Comparison of ENCODE assay signal across 29 cellular contexts in genomic region chr1:232425421-232425820, GRCh38.
"Had no signal": no experiment of that assay in that cellular context is flagged by ENCODE, and none has a peak within 500 bp of the region (broad histone marks: within the 10 kb centered on the region; RNA-seq: fewer than 3 reads in every experiment).

No MANE protein-coding gene starts in this region.

- H3K4me1 ChIP-seq: adrenal gland, body of pancreas had no signal

- H3K27ac ChIP-seq: adrenal gland, body of pancreas, esophagus squamous epithelium had no signal

- H3K4me3 ChIP-seq: adrenal gland, body of pancreas, esophagus squamous epithelium had no signal

- H3K4me3 Mint-ChIP-seq: activated CD4-positive, alpha-beta memory T cell treated with anti-CD3 and anti-CD28 coated beads, Interleukin-2, amount 10 ng/mL, durations not matched to agents 7 days and 5 days; activated CD4-positive, alpha-beta T cell treated with anti-CD3 and anti-CD28 coated beads, Interleukin-2, amount 10 ng/mL, durations not matched to agents 7 days and 5 days; activated naive CD4-positive, alpha-beta T cell treated with anti-CD3 and anti-CD28 coated beads for 36 hours; activated naive CD4-positive, alpha-beta T cell treated with anti-CD3 and anti-CD28 coated beads, Interleukin-2, amount 50 U/mL, for 24 hours; activated naive CD8-positive, alpha-beta T cell treated with anti-CD3 and anti-CD28 coated beads for 36 hours; activated naive CD8-positive, alpha-beta T cell treated with anti-CD3 and anti-CD28 coated beads, Interleukin-2, amount 50 U/mL, for 24 hours; activated T-helper 1 cell treated with anti-CD3 and anti-CD28 coated beads, Interleukin-12 subunit alpha, Interleukin-12 subunit beta, Interleukin-2, Interleukin-4 antibody, amounts not matched to agents 30 ng/mL and 10 ng/mL and 1 ng/mL, durations not matched to agents 14 hours and 24 hours and 36 hours; effector memory CD8-positive, alpha-beta T cell had no signal

- ATAC-seq: activated naive CD8-positive, alpha-beta T cell treated with anti-CD3 and anti-CD28 coated beads, Interleukin-2, amount 50 U/mL, for 24 hours; body of pancreas; effector memory CD8-positive, alpha-beta T cell had no signal

- H3K27me3 Mint-ChIP-seq: activated CD4-positive, alpha-beta memory T cell treated with anti-CD3 and anti-CD28 coated beads, Interleukin-2, amount 10 ng/mL, durations not matched to agents 7 days and 5 days; activated CD4-positive, alpha-beta T cell treated with anti-CD3 and anti-CD28 coated beads, Interleukin-2, amount 10 ng/mL, durations not matched to agents 7 days and 5 days; activated naive CD8-positive, alpha-beta T cell treated with anti-CD3 and anti-CD28 coated beads for 36 hours; activated naive CD8-positive, alpha-beta T cell treated with anti-CD3 and anti-CD28 coated beads, Interleukin-2, amount 50 U/mL, for 24 hours had no signal

- H3K36me3 Mint-ChIP-seq: activated naive CD4-positive, alpha-beta T cell treated with anti-CD3 and anti-CD28 coated beads, Interleukin-2, amount 50 U/mL, for 24 hours; activated naive CD8-positive, alpha-beta T cell treated with anti-CD3 and anti-CD28 coated beads for 36 hours had no signal

- H3K4me1 Mint-ChIP-seq: activated naive CD4-positive, alpha-beta T cell treated with anti-CD3 and anti-CD28 coated beads, Interleukin-2, amount 50 U/mL, for 24 hours; activated naive CD8-positive, alpha-beta T cell treated with anti-CD3 and anti-CD28 coated beads for 36 hours had no signal

- DNase-seq: activated CD4-positive, alpha-beta memory T cell treated with anti-CD3 and anti-CD28 coated beads, Interleukin-2, amount 10 ng/mL, durations not matched to agents 7 days and 5 days; activated CD4-positive, alpha-beta T cell treated with anti-CD3 and anti-CD28 coated beads for 1 hour; activated CD4-positive, alpha-beta T cell treated with anti-CD3 and anti-CD28 coated beads for 4 hours; activated CD4-positive, alpha-beta T cell treated with anti-CD3 and anti-CD28 coated beads, Interleukin-2, amount 10 ng/mL, durations not matched to agents 7 days and 5 days; activated CD4-positive, alpha-beta T cell treated with anti-CD3 and anti-CD28 coated beads, Interleukin-2, amount 50 U/mL, for 4 hours; activated CD4-positive, CD25-positive, alpha-beta regulatory T cell; activated effector memory CD4-positive, alpha-beta T cell treated with anti-CD3 and anti-CD28 coated beads, Interleukin-2, amount 50 U/mL, for 16 hours; activated naive CD4-positive, alpha-beta T cell treated with anti-CD3 and anti-CD28 coated beads for 36 hours; activated naive CD8-positive, alpha-beta T cell treated with anti-CD3 and anti-CD28 coated beads for 36 hours; activated naive CD8-positive, alpha-beta T cell treated with anti-CD3 and anti-CD28 coated beads, Interleukin-2, amount 50 U/mL, for 24 hours; activated T-cell treated with anti-CD3 and anti-CD28 coated beads, Interleukin-2, amount 50 U/mL, for 1 hour; activated T-cell treated with anti-CD3 and anti-CD28 coated beads, Interleukin-2, amount 50 U/mL, for 48 hours; adrenal gland; amygdala; aorta; body of pancreas; caudate nucleus; cortex of kidney; dermis blood vessel endothelial cell; effector CD4-positive, alpha-beta T cell; effector memory CD8-positive, alpha-beta T cell; erythroblast; esophagus squamous epithelium; foreskin melanocyte; head of caudate nucleus; T-helper 2 cell had no signal

- H3K27me3 ChIP-seq: adrenal gland, body of pancreas, esophagus squamous epithelium had no signal

- H3K9me3 ChIP-seq: adrenal gland, body of pancreas, esophagus squamous epithelium had no signal

- H3K27ac Mint-ChIP-seq: activated CD4-positive, alpha-beta memory T cell treated with anti-CD3 and anti-CD28 coated beads, Interleukin-2, amount 10 ng/mL, durations not matched to agents 7 days and 5 days; activated CD4-positive, alpha-beta T cell treated with anti-CD3 and anti-CD28 coated beads, Interleukin-2, amount 10 ng/mL, durations not matched to agents 7 days and 5 days; activated naive CD4-positive, alpha-beta T cell treated with anti-CD3 and anti-CD28 coated beads for 36 hours; activated naive CD4-positive, alpha-beta T cell treated with anti-CD3 and anti-CD28 coated beads, Interleukin-2, amount 50 U/mL, for 24 hours; activated naive CD8-positive, alpha-beta T cell treated with anti-CD3 and anti-CD28 coated beads for 36 hours; activated naive CD8-positive, alpha-beta T cell treated with anti-CD3 and anti-CD28 coated beads, Interleukin-2, amount 50 U/mL, for 24 hours; activated T-helper 1 cell treated with anti-CD3 and anti-CD28 coated beads, Interleukin-12 subunit alpha, Interleukin-12 subunit beta, Interleukin-2, Interleukin-4 antibody, amounts not matched to agents 30 ng/mL and 10 ng/mL and 1 ng/mL, durations not matched to agents 14 hours and 24 hours and 36 hours; activated T-helper 2 cell treated with anti-CD3 and anti-CD28 coated beads, Interferon-gamma antibody, Interleukin-2, Interleukin-4, amounts not matched to agents 10 μg/mL and 5 μg/mL and 100 μg/mL, durations not matched to agents 14 hours and 24 hours and 36 hours; effector memory CD8-positive, alpha-beta T cell had no signal

- H3K9me3 Mint-ChIP-seq: activated CD4-positive, alpha-beta memory T cell treated with anti-CD3 and anti-CD28 coated beads, Interleukin-2, amount 10 ng/mL, durations not matched to agents 7 days and 5 days; activated CD4-positive, alpha-beta T cell treated with anti-CD3 and anti-CD28 coated beads, Interleukin-2, amount 10 ng/mL, durations not matched to agents 7 days and 5 days; activated naive CD4-positive, alpha-beta T cell treated with anti-CD3 and anti-CD28 coated beads for 36 hours; activated naive CD4-positive, alpha-beta T cell treated with anti-CD3 and anti-CD28 coated beads, Interleukin-2, amount 50 U/mL, for 24 hours; activated naive CD8-positive, alpha-beta T cell treated with anti-CD3 and anti-CD28 coated beads for 36 hours; activated naive CD8-positive, alpha-beta T cell treated with anti-CD3 and anti-CD28 coated beads, Interleukin-2, amount 50 U/mL, for 24 hours; activated T-helper 1 cell treated with anti-CD3 and anti-CD28 coated beads, Interleukin-12 subunit alpha, Interleukin-12 subunit beta, Interleukin-2, Interleukin-4 antibody, amounts not matched to agents 30 ng/mL and 10 ng/mL and 1 ng/mL, durations not matched to agents 14 hours and 24 hours and 36 hours; activated T-helper 2 cell treated with anti-CD3 and anti-CD28 coated beads, Interferon-gamma antibody, Interleukin-2, Interleukin-4, amounts not matched to agents 10 μg/mL and 5 μg/mL and 100 μg/mL, durations not matched to agents 14 hours and 24 hours and 36 hours; effector memory CD8-positive, alpha-beta T cell had no signal
